In the genomic region with DNA sequence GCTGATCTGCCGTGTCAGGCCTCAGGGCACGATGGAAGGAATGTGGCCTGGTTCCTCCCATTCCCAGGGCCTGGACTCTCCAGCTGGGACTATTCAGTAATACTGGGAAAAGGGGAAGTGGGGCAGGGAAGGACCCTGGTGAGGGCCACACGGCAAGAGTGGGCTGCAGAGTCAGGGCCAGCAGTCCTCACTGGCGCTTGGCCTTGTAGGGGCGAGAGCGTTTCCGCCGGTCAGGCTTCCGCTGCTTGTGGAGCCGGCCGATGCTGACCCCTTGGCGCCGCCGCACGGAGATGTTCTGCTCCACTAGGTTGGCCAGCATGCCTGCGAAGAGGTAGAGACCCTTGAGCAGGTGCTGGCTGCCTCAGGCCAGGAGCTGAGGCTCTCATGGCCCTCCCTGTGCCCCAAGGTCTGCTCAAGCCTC, we compare ENCODE assay signal across 17 cellular contexts. TPM values are rescaled to one million over a fixed set of nuclear protein-coding genes. Genes with fewer than 3 reads are reported as not detected.
"Had no signal": no experiment of that assay in that cellular context is flagged by ENCODE, and none has a peak within 500 bp of the region (broad histone marks: within the 10 kb centered on the region; RNA-seq: fewer than 3 reads in every experiment).

No MANE protein-coding gene starts in this region.

- DNase-seq: activated CD4-positive, alpha-beta T cell treated with anti-CD3 and anti-CD28 coated beads for 4 hours; activated naive CD4-positive, alpha-beta T cell; activated T-cell treated with anti-CD3 and anti-CD28 coated beads, Interleukin-2, amount 50 U/mL, for 72 hours; colonic mucosa; effector CD4-positive, alpha-beta T cell; foreskin keratinocyte; left lung; T-helper 1 cell; WERI-Rb-1 had no signal

- H3K9me3 ChIP-seq: colonic mucosa, left lung, ovary, tibial artery had no signal

- ATAC-seq: activated T-cell treated with anti-CD3 and anti-CD28 coated beads, Interleukin-2, amount 50 U/mL, for 72 hours; foreskin keratinocyte; left lung had no signal

- H3K36me3 ChIP-seq: ovary had no signal

- H3K4me3 ChIP-seq: cardiac muscle cell, colonic mucosa, left lung, ovary, skin epidermis, tibial artery had no signal

- H3K4me3 Mint-ChIP-seq: activated T-cell treated with anti-CD3 and anti-CD28 coated beads, Interleukin-2, amount 50 U/mL, for 72 hours had no signal

- H3K9me3 Mint-ChIP-seq: activated T-cell treated with anti-CD3 and anti-CD28 coated beads, Interleukin-2, amount 50 U/mL, for 72 hours had no signal

- H3K27me3 ChIP-seq: cardiac muscle cell, colonic mucosa, foreskin keratinocyte, left lung, ovary, tibial artery had no signal

- FAIRE-seq: endothelial cell of umbilical vein, islet of Langerhans had no signal

- H3K27ac ChIP-seq: cardiac muscle cell, colonic mucosa, foreskin keratinocyte, left lung, ovary, tibial artery had no signal

RNA-seq across cellular contexts. Expression of gene SEMA3G, which starts 42.8 kb away (rescaled TPM):
- polyA plus RNA-seq: neural cell had no signal

RNA-seq across cellular contexts. Expression of gene TNNC1, which starts 51.7 kb away (rescaled TPM):
- total RNA-seq: endothelial cell of umbilical vein, foreskin keratinocyte, mesenteric fat pad had no signal
